Comparison of ENCODE assay signal across 21 cellular contexts in the genomic region with DNA sequence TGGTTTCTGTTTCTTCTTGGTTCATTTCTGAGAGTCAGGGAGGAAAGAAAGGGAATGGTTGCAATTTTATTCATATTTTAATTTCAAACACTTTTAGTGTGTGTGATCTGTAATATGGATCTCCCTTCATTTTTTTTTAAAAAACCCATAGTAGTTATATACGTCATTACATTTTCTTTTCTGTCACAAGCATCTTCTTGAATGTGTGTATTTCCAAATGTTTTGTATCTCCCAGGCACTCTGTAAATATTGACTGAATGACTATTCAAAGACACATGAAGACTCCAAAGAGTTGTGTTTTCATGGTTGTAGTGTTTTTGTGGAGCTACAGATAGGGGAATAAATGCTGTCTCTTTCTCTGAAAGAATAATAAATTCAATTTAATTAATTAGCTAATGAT.
"Had no signal": no experiment of that assay in that cellular context is flagged by ENCODE, and none has a peak within 500 bp of the region (broad histone marks: within the 10 kb centered on the region; RNA-seq: fewer than 3 reads in every experiment).

No MANE protein-coding gene starts in this region.

- H3K36me3 ChIP-seq: right atrium auricular region, spleen, thoracic aorta, uterus had no signal

- H3K27ac ChIP-seq: parathyroid adenoma, right atrium auricular region, spleen, thoracic aorta, uterus had no signal

- ATAC-seq: activated CD4-positive, alpha-beta T cell treated with anti-CD3 and anti-CD28 coated beads for 36 hours; activated CD8-positive, alpha-beta memory T cell treated with anti-CD3 and anti-CD28 coated beads, Interleukin-2, amount 10 ng/mL, durations not matched to agents 7 days and 5 days; activated CD8-positive, alpha-beta T cell treated with anti-CD3 and anti-CD28 coated beads, Interleukin-2, amount 10 ng/mL, durations not matched to agents 7 days and 5 days; activated naive CD8-positive, alpha-beta T cell treated with anti-CD3 and anti-CD28 coated beads, Interleukin-2, amount 50 U/mL, for 24 hours; left ventricle myocardium superior; naive thymus-derived CD8-positive, alpha-beta T cell had no signal

- DNase-seq: activated CD4-positive, alpha-beta T cell treated with anti-CD3 and anti-CD28 coated beads for 36 hours; activated CD4-positive, CD25-positive, alpha-beta regulatory T cell; activated CD8-positive, alpha-beta memory T cell treated with anti-CD3 and anti-CD28 coated beads, Interleukin-2, amount 10 ng/mL, durations not matched to agents 7 days and 5 days; activated CD8-positive, alpha-beta T cell treated with anti-CD3 and anti-CD28 coated beads, Interleukin-2, amount 10 ng/mL, durations not matched to agents 7 days and 5 days; activated naive CD8-positive, alpha-beta T cell treated with anti-CD3 and anti-CD28 coated beads, Interleukin-2, amount 50 U/mL, for 24 hours; activated T-cell treated with anti-CD3 and anti-CD28 coated beads, Interleukin-2, amount 50 U/mL, for 48 hours; amygdala; central memory CD4-positive, alpha-beta T cell; foreskin melanocyte; islet precursor cell; left ventricle myocardium superior; midbrain; naive thymus-derived CD8-positive, alpha-beta T cell; nucleus accumbens; spleen; stimulated activated CD4-positive, alpha-beta T cell treated with anti-CD3 and anti-CD28 coated beads, Interleukin-2, amount 100 ng/mL, for 48 hours; T-helper 1 cell; uterus had no signal

- H3K9ac ChIP-seq: parathyroid adenoma had no signal

- H2AFZ ChIP-seq: parathyroid adenoma had no signal

- H3K27me3 ChIP-seq: right atrium auricular region, spleen, uterus had no signal

- H3K4me3 ChIP-seq: right atrium auricular region, spleen, thoracic aorta, uterus had no signal

- H3K4me1 ChIP-seq: parathyroid adenoma, right atrium auricular region, spleen, uterus had no signal

- H3K9me3 ChIP-seq: right atrium auricular region, thoracic aorta, uterus had no signal
